In the genomic region with DNA sequence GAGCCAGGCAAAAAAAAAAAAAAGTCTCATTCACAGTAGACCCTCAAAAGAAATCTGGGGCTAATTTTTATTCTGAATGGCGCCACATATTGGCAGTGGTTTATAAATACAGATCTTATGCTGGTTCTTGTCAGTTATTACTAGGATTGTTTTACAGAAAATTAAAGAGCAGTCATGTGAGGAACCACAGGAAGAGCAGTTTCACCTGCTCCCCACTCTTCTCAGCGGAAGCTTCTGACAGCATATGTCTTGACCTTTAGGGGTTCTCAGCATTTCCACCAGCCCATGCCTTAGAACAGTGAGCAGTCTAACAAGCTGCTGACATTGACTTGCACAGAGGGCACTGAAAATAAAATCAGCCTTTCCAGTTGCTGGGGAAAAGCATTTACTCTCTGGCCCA, we compare ENCODE assay signal across 8 cellular contexts.
A peak's percentile ranks its signal among the peaks of the same experiment; 100 is the strongest.
DNase-seq lines count a peak whose midpoint lies in the region; ATAC-seq and TF ChIP-seq lines count a peak whose summit lies in the region.

No MANE protein-coding gene starts in this region.

- H3K27me3 ChIP-seq in Panc1 (ENCODE audit: control insufficient read depth, insufficient read depth, low read length) (no peaks in the 10 kb centered on the region), sigmoid colon (no peaks in the 10 kb centered on the region)

- H3K4me3 ChIP-seq in Panc1 (ENCODE audit: low read depth in 2 of 2, low read length in 2 of 2) (no peak overlapping the region), sigmoid colon (no peak overlapping the region)

- CTCF ChIA-PET in Panc1 (lab: Charles Lee), result no interaction called here

- 54 to 89% methylated on average over 2 of the region's 2 CpGs for WGBS in sigmoid colon, 2 donors

- no peak for TF ChIP-seq POLR2A in sigmoid colon (IDR thresholded peaks at IDR 0.05)

- H3K27ac ChIP-seq in Panc1 (ENCODE audit: low read length), result no peak overlapping the region
- peak overlapping the region; percentile 78 to 94 (median 85) for H3K27ac ChIP-seq in sigmoid colon

- peak; percentile 26; the same call in 1 of the 2 replicates for TF ChIP-seq CTCF in Panc1 (IDR thresholded peaks at IDR 0.05)
- no peak for TF ChIP-seq CTCF in sigmoid colon (IDR thresholded peaks at IDR 0.05)

- H3K36me3 ChIP-seq in Panc1 (ENCODE audit: control insufficient read depth, insufficient read depth, low read length) (no peaks in the 10 kb centered on the region), sigmoid colon (peaks cover 4 to 73% (median 39%) of the 10 kb centered on the region in 4 donors)

- H3K4me1 ChIP-seq in Panc1 (ENCODE audit: control insufficient read depth, insufficient read depth, low read length) (no peaks in the 10 kb centered on the region), sigmoid colon (peaks cover 0 to 98% (median 98%) of the 10 kb centered on the region in 4 donors)

- in situ Hi-C loops in Panc1 (cut with HindIII; ENCODE audit: low pct_unique_long_range_greater_than_20kb, low sequenced_read_pairs), result no loop called here

- DNase-seq in Panc1 (ENCODE audit: low read depth, low spot score) (no peak), sigmoid colon (no peak), foreskin melanocyte (no peak), SHP77 (lab: John Stamatoyannopoulos, UW) (no peak), NCI-H1417 (lab: John Stamatoyannopoulos, UW) (no peak)
- no peak for DNase-seq in stimulated activated CD4-positive, alpha-beta T cell treated with anti-CD3 and anti-CD28 coated beads, Interleukin-15, amount 100 ng/mL, for 24 hours

- no TSS peak for BruUV-seq in Panc1 (replicated peaks; lab: Mats Ljungman, UMichigan)

- ATAC-seq in GM18873 (IDR thresholded peaks at IDR 0.05; ENCODE audit: low FRiP score, unreplicated experiment) (peak; percentile 64), HG02623 (IDR thresholded peaks at IDR 0.05; ENCODE audit: unreplicated experiment) (peak; percentile 88), Panc1 (no peak)

- intact Hi-C loops in Panc1 (cut with micrococcal nuclease; ENCODE audit: unreplicated experiment), result no loop called here
- intact Hi-C loops in sigmoid colon (cut with DNase I), result no loop called here

- POLR2A ChIA-PET in Panc1 (lab: Charles Lee), result no interaction called here

- no peak for TF ChIP-seq EP300 in sigmoid colon (IDR thresholded peaks at IDR 0.05)

- H3K9me3 ChIP-seq in Panc1 (ENCODE audit: control insufficient read depth, insufficient read depth, low read depth, low read length) (no peaks in the 10 kb centered on the region), sigmoid colon (no peaks in the 10 kb centered on the region)
